8 cellular contexts compared by ENCODE assay signal in the genomic region with DNA sequence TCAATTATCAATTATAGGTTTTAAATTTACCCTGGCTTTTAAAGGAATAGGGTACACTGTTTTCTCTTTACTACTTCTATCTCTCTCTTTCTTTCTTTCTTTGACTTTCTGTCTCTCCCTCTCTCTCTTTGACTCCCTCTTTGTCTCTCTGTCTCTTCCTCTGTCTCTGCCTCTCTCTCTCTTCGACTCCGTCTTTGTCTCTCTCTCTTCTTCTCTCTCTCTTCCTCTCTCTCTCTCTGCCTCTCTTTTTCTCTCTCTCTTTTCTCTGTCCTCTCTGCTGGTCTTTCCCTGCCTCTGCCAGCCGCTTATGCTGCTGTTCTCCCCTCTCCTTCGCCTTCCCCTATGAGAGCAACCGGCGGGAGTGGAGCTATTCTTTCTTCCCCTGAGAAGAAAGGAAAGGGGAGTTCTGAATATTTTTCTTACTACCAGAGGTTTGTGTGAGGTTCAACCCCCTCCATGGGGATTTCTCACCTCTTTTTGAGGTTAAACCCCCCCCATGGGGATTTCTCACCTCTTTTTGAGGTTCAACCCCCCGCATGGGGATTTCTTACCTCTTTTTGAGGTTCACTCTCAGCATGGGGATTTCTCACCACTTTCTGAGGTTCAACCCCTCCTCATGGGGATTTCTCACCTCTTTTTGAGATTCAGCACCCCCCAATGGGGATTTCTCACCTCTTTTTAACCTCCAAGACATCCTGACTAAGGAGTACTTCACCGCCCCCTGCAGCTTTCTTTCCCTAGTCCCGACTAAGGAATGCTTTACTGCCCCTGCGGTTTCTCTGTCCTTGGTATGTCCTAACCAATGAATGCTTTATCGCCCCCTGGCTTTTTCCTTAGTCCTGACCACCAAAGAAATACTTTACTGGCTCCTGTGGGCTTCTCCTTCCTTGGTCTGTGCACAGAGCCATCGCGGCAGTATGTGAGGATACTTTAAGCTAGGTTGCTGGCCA. TPM values are rescaled to one million over a fixed set of nuclear protein-coding genes. Genes with fewer than 3 reads are reported as not detected.
DNase-seq lines count a peak whose midpoint lies in the region; ATAC-seq and TF ChIP-seq lines count a peak whose summit lies in the region.

No MANE protein-coding gene starts in this region.

- peaks cover 39% of the 10 kb centered on the region for H3K4me1 Mint-ChIP-seq in activated CD4-positive, alpha-beta T cell treated with anti-CD3 and anti-CD28 coated beads for 36 hours
- peaks cover 30% of the 10 kb centered on the region for H3K4me1 Mint-ChIP-seq in stimulated activated naive CD8-positive, alpha-beta T cell treated with anti-CD3 and anti-CD28 coated beads, Interleukin-15, amount 100 ng/mL, for 72 hours

- no peaks in the 10 kb centered on the region for H3K9me3 Mint-ChIP-seq in activated CD4-positive, alpha-beta T cell treated with anti-CD3 and anti-CD28 coated beads for 36 hours (ENCODE audit: low read depth)
- peaks cover 8 to 10% of the 10 kb centered on the region in 2 donors for H3K9me3 Mint-ChIP-seq in stimulated activated naive CD8-positive, alpha-beta T cell treated with anti-CD3 and anti-CD28 coated beads, Interleukin-15, amount 100 ng/mL, for 72 hours

- intact Hi-C loops in activated CD4-positive, alpha-beta T cell treated with anti-CD3 and anti-CD28 coated beads for 36 hours (cut with DNase I, micrococcal nuclease), result loop anchor here (1.0 to 2.0 kb wide), 5 partner anchors 11 to 72 kb away; a partner anchor contains a TSS

- H3K36me3 Mint-ChIP-seq in activated CD4-positive, alpha-beta T cell treated with anti-CD3 and anti-CD28 coated beads for 36 hours (ENCODE audit: low read depth), result no peaks in the 10 kb centered on the region

- peaks cover 2% of the 10 kb centered on the region for H3K27me3 Mint-ChIP-seq in activated CD4-positive, alpha-beta T cell treated with anti-CD3 and anti-CD28 coated beads for 36 hours
- H3K27me3 Mint-ChIP-seq in stimulated activated naive CD8-positive, alpha-beta T cell treated with anti-CD3 and anti-CD28 coated beads, Interleukin-15, amount 100 ng/mL, for 72 hours, result no peaks in the 10 kb centered on the region

- peak; percentile 33 for TF ChIP-seq CTCF in fibroblast of pulmonary artery (IDR thresholded peaks at IDR 0.05; ENCODE audit: low read length, missing control alignments)

- no peak overlapping the region for H3K4me3 Mint-ChIP-seq in activated CD4-positive, alpha-beta T cell treated with anti-CD3 and anti-CD28 coated beads for 36 hours
- H3K4me3 Mint-ChIP-seq in stimulated activated naive CD8-positive, alpha-beta T cell treated with anti-CD3 and anti-CD28 coated beads, Interleukin-15, amount 100 ng/mL, for 72 hours, result peak overlapping the region; percentile 43 to 55

- peak overlapping the region; percentile 71 for H3K27ac Mint-ChIP-seq in activated CD4-positive, alpha-beta T cell treated with anti-CD3 and anti-CD28 coated beads for 36 hours
- H3K27ac Mint-ChIP-seq in stimulated activated naive CD8-positive, alpha-beta T cell treated with anti-CD3 and anti-CD28 coated beads, Interleukin-15, amount 100 ng/mL, for 72 hours, result peak overlapping the region in 1 of 2 donors; percentile 71

- CTCF ChIA-PET in activated CD4-positive, alpha-beta T cell treated with anti-CD3 and anti-CD28 coated beads for 36 hours (lab: Charles Lee), result interaction anchor here (0.6 to 1.2 kb wide), 4 partner anchors 10 to 59 kb away, joined by 3 to 5 read pairs (median 4); no protein-coding TSS in a partner anchor

- ATAC-seq in activated CD4-positive, alpha-beta T cell treated with anti-CD3 and anti-CD28 coated beads for 36 hours, result peak; percentile 73
- peak; percentile 91 for ATAC-seq in stimulated activated naive CD8-positive, alpha-beta T cell treated with anti-CD3 and anti-CD28 coated beads, Interleukin-15, amount 100 ng/mL, for 72 hours
- no peak for ATAC-seq in GM19452 (IDR thresholded peaks at IDR 0.05; ENCODE audit: unreplicated experiment)

- peak; percentile 62 for DNase-seq in activated naive CD4-positive, alpha-beta T cell treated with Interleukin-2 at 50 U/mL for 16 hours
- no peak for DNase-seq in activated naive CD4-positive, alpha-beta T cell (lab: John Stamatoyannopoulos, UW)
- DNase-seq in activated CD4-positive, alpha-beta T cell treated with anti-CD3 and anti-CD28 coated beads for 36 hours, result peak; percentile 61
- DNase-seq in fibroblast of pulmonary artery (ENCODE audit: low read depth), result peak; percentile 34
- peak; percentile 32 to 71 for DNase-seq in stimulated activated naive CD8-positive, alpha-beta T cell treated with anti-CD3 and anti-CD28 coated beads, Interleukin-15, amount 100 ng/mL, for 72 hours
- no peak for DNase-seq in NCI-H1105 treated with DMSO at 0.1 percent for 48 hours (lab: John Stamatoyannopoulos, UW)
- DNase-seq in MV-4-11 (lab: John Stamatoyannopoulos, UW), result no peak

- H3K4me3 ChIP-seq in fibroblast of pulmonary artery (replicated peaks; ENCODE audit: low read depth, low read length), result no peak overlapping the region

- POLR2A ChIA-PET in activated CD4-positive, alpha-beta T cell treated with anti-CD3 and anti-CD28 coated beads for 36 hours (lab: Charles Lee), result interaction anchor here (0.6 to 0.7 kb wide), 2 partner anchors 22 to 496 kb away, joined by 3 to 5 read pairs; no protein-coding TSS in a partner anchor

RNA-seq across cellular contexts. Expression of a gene that starts 27.4 kb away (rescaled TPM):
- 10 to 100 TPM; 34.7 to 36.2 TPM for total RNA-seq in activated CD4-positive, alpha-beta T cell treated with anti-CD3 and anti-CD28 coated beads for 36 hours

Comparison
In these comparisons a context has a peak if more than half of its experiments do, and no peak if none do; other contexts are left out.
1. DNase-seq: peak in activated naive CD4-positive, alpha-beta T cell treated with Interleukin-2 at 50 U/mL for 16 hours (single experiment), activated CD4-positive, alpha-beta T cell treated with anti-CD3 and anti-CD28 coated beads for 36 hours (single experiment), fibroblast of pulmonary artery (single experiment) and stimulated activated naive CD8-positive, alpha-beta T cell treated with anti-CD3 and anti-CD28 coated beads, Interleukin-15, amount 100 ng/mL, for 72 hours (2 of 2); none in activated naive CD4-positive, alpha-beta T cell (0 of 4), NCI-H1105 treated with DMSO at 0.1 percent for 48 hours (single experiment) and MV-4-11 (single experiment).